19 cellular contexts compared by ENCODE assay signal in genomic region chr3:131728898-131729297, GRCh38.
DNase-seq lines count a peak whose midpoint lies in the region; ATAC-seq and TF ChIP-seq lines count a peak whose summit lies in the region.
"Had no signal": no experiment of that assay in that cellular context is flagged by ENCODE, and none has a peak within 500 bp of the region (broad histone marks: within the 10 kb centered on the region; RNA-seq: fewer than 3 reads in every experiment).

No MANE protein-coding gene starts in this region.

- no peaks in the 10 kb centered on the region for H3K9me3 Mint-ChIP-seq in progenitor cell of endocrine pancreas (ENCODE audit: low read depth)
- H3K9me3 Mint-ChIP-seq: memory B cell had no signal

- peak; percentile 20 for DNase-seq in DMS53 (lab: John Stamatoyannopoulos, UW)
- DNase-seq in DMS53 treated with DMSO at 0.1 percent for 48 hours (lab: John Stamatoyannopoulos, UW; ENCODE audit: unreplicated experiment) = no peak
- DNase-seq in NCI-H1417 (lab: John Stamatoyannopoulos, UW) = peak in 2 of 3 experiments; percentile 57 to 88
- DNase-seq in SK-MEL-5 (ENCODE audit: low read depth, low spot score) = peak; percentile 3
- no peak for DNase-seq in progenitor cell of endocrine pancreas (ENCODE audit: low spot score, unreplicated experiment)
- DNase-seq in HuH-7.5 (ENCODE audit: low spot score) = no peak
- no peak for DNase-seq in AG08396 (ENCODE audit: low spot score)
- DNase-seq: activated CD8-positive, alpha-beta memory T cell treated with anti-CD3 and anti-CD28 coated beads, Interleukin-2, amount 50 U/mL, for 48 hours; activated gamma-delta T cell; hypothalamus; kidney; naive B cell; NCI-H1105; NCI-H446; sigmoid colon; stimulated activated CD4-positive, alpha-beta T cell treated with anti-CD3 and anti-CD28 coated beads, Interleukin-1b, Interleukin-23, amount 100 ng/mL, for 48 hours; stimulated activated naive CD4-positive, alpha-beta T cell had no signal

- peak overlapping the region; percentile 59 for H3K27ac Mint-ChIP-seq in progenitor cell of endocrine pancreas
- H3K27ac Mint-ChIP-seq: memory B cell, naive B cell had no signal

- no peak for ATAC-seq in GM18868 (IDR thresholded peaks at IDR 0.05; ENCODE audit: unreplicated experiment)

- H3K4me1 Mint-ChIP-seq in progenitor cell of endocrine pancreas (ENCODE audit: low read depth) = peaks cover 7% of the 10 kb centered on the region
- H3K4me1 Mint-ChIP-seq: memory B cell, naive B cell had no signal

- no peak for TF ChIP-seq CTCF in progenitor cell of endocrine pancreas (IDR thresholded peaks at IDR 0.05; ENCODE audit: unreplicated experiment)

- H3K4me3 Mint-ChIP-seq in progenitor cell of endocrine pancreas (ENCODE audit: low read depth) = no peak overlapping the region
- H3K4me3 Mint-ChIP-seq: memory B cell, naive B cell had no signal

- no peaks in the 10 kb centered on the region for H3K36me3 Mint-ChIP-seq in progenitor cell of endocrine pancreas (ENCODE audit: insufficient read depth)
- H3K36me3 Mint-ChIP-seq: memory B cell, naive B cell had no signal

- no peaks in the 10 kb centered on the region for H3K27me3 Mint-ChIP-seq in progenitor cell of endocrine pancreas

- in situ Hi-C loops in SK-MEL-5 (cut with HindIII; ENCODE audit: low pct_unique_long_range_greater_than_20kb, low sequenced_read_pairs) = no loop called here

Comparison
In these comparisons a context has a peak if more than half of its experiments do, and no peak if none do; other contexts are left out.
1. DNase-seq: peak in DMS53 (single experiment), NCI-H1417 (2 of 3) and SK-MEL-5 (single experiment); none in DMS53 treated with DMSO at 0.1 percent for 48 hours (single experiment), progenitor cell of endocrine pancreas (single experiment), HuH-7.5 (single experiment) and AG08396 (single experiment).